In the genomic region with DNA sequence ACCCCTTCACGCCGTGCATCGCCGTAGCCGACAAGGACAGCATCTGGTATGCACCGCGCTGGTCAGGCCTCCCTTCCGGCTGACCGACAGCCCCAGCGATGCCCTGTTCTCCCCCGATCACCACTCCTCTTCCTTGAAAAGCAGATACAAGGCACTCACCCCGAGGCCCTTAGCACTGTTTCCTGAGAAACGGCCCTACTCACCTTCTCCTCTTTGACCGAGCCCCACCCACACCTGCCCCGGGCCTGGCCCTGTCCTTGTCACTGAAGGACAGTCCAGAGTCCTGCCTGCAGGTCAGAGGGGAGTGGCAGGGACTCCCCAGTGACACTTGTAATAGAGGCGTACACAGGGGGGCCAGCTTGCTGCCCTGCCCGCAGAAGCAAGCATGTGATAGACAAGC, we compare ENCODE assay signal across 2 cellular contexts.
TF ChIP-seq lines count a peak whose summit lies in the region.

No MANE protein-coding gene starts in this region.

TF ChIP-seq in SK-N-SH, 30 proteins besides CTCF, POLR2A, EP300 and RAD21 (continued from another document):
- TF ChIP-seq, protein P1, sequence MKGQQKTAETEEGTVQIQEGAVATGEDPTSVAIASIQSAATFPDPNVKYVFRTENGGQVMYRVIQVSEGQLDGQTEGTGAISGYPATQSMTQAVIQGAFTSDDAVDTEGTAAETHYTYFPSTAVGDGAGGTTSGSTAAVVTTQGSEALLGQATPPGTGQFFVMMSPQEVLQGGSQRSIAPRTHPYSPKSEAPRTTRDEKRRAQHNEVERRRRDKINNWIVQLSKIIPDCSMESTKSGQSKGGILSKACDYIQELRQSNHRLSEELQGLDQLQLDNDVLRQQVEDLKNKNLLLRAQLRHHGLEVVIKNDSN (IDR thresholded peaks at IDR 0.05; ENCODE audit: borderline replicate concordance, low read depth): no peak
- TF ChIP-seq PBX3 (IDR thresholded peaks at IDR 0.05) (no peak), CHD2 (IDR thresholded peaks at IDR 0.05; ENCODE audit: low read length, partially characterized antibody) (no peak), ELF1 (IDR thresholded peaks at IDR 0.05) (no peak), NFIC (IDR thresholded peaks at IDR 0.05; ENCODE audit: borderline replicate concordance) (no peak), MAX (IDR thresholded peaks at IDR 0.05; ENCODE audit: low read depth) (no peak), TCF12 (IDR thresholded peaks at IDR 0.05) (no peak), NRF1 (IDR thresholded peaks at IDR 0.05; ENCODE audit: low read depth, low read length) (no peak), USF2 (IDR thresholded peaks at IDR 0.05; ENCODE audit: borderline replicate concordance, low read depth, low read length) (no peak), RFX5 (IDR thresholded peaks at IDR 0.05; ENCODE audit: low read length) (no peak), IRF3 (IDR thresholded peaks at IDR 0.05; ENCODE audit: low read depth, low read length) (no peak), GATA2 (CRISPR knock-in tag; IDR thresholded peaks at IDR 0.05) (no peak), YY1 (IDR thresholded peaks at IDR 0.05; ENCODE audit: low read depth) (no peak), MXI1 (IDR thresholded peaks at IDR 0.05; ENCODE audit: low read depth, low read length) (no peak), REST (IDR thresholded peaks at IDR 0.05; ENCODE audit: low read depth, low read length) (no peak)

TF ChIP-seq in SK-N-SH treated with all-trans-retinoic acid at 6 μM for 48 hours, 23 proteins besides CTCF, POLR2A, EP300 and RAD21 (continued from another document):
- TF ChIP-seq GLIS3 (CRISPR knock-in tag; IDR thresholded peaks at IDR 0.05) (no peak), TCF4 (CRISPR knock-in tag; IDR thresholded peaks at IDR 0.05; ENCODE audit: borderline replicate concordance) (no peak), ARNTL (CRISPR knock-in tag; IDR thresholded peaks at IDR 0.05; ENCODE audit: borderline replicate concordance, low read depth) (no peak), CSDC2 (CRISPR knock-in tag; IDR thresholded peaks at IDR 0.05) (no peak)
